ENCODE assay signal across 1 cellular context in the genomic region with DNA sequence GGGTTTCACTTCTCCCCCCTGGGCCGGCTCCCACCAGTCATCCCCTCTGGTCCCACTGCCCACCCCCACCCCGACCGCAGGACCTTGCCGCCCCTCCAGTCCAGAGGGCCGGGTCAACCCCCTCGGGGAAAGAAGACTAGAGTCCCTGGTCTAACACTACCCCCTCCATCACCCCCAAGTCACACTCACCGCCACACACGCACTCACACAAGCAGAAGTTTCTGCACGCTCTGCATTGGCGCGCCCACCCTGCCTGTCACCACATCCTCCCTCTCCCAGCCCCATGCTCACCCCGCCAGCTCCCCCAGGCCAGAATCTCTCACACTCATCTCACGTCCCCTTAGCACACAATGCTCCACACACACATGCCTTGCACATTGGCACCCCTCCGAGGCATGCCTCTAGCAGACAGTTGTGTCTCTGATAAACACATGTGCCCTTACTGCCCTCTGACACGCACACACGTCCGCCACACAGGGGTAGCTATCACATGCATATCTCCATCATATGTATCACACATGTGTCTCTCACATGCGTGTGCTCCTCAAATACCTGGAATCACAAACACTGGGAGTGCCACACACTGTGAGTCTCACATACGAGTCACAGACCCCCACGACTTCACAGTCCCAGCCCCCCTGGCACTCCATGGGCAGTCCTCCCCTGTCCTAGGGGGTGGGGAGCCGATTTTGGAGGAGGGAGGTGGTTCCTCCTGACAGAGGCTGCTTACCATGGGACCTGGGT.
TF ChIP-seq lines count a peak whose summit lies in the region.

No MANE protein-coding gene starts in this region.

TF ChIP-seq in H1, 55 proteins besides CTCF, POLR2A, EP300 and RAD21:
- no peak for TF ChIP-seq YY1 (IDR thresholded peaks at IDR 0.05; ENCODE audit: low read depth, low read length)
- TF ChIP-seq NRF1 (IDR thresholded peaks at IDR 0.05; ENCODE audit: low read depth, low read length): no peak
- TF ChIP-seq SP2 (IDR thresholded peaks at IDR 0.05; ENCODE audit: low read length): no peak
- no peak for TF ChIP-seq SIN3A (conservative IDR thresholded peaks at IDR 0.05 in 1 of 2, IDR thresholded peaks at IDR 0.05 in 1 of 2; ENCODE audit: low read depth in 1 of 2, low read length in 2 of 2)
- no peak for TF ChIP-seq SAP30 (IDR thresholded peaks at IDR 0.05; ENCODE audit: insufficient read depth, insufficient replicate concordance, low read length)
- no peak for TF ChIP-seq SIRT6 (IDR thresholded peaks at IDR 0.05; ENCODE audit: low read length)
- TF ChIP-seq, protein P1, sequence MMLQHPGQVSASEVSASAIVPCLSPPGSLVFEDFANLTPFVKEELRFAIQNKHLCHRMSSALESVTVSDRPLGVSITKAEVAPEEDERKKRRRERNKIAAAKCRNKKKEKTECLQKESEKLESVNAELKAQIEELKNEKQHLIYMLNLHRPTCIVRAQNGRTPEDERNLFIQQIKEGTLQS (IDR thresholded peaks at IDR 0.05; ENCODE audit: insufficient read depth, low read depth, low read length): no peak
- TF ChIP-seq, protein P2, sequence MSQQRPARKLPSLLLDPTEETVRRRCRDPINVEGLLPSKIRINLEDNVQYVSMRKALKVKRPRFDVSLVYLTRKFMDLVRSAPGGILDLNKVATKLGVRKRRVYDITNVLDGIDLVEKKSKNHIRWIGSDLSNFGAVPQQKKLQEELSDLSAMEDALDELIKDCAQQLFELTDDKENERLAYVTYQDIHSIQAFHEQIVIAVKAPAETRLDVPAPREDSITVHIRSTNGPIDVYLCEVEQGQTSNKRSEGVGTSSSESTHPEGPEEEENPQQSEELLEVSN (IDR thresholded peaks at IDR 0.05): no peak
- TF ChIP-seq MAFK (IDR thresholded peaks at IDR 0.05; ENCODE audit: low read depth, low read length): no peak
- no peak for TF ChIP-seq EGR1 (IDR thresholded peaks at IDR 0.05; ENCODE audit: borderline replicate concordance, low read depth, low read length)
- no peak for TF ChIP-seq BRCA1 (IDR thresholded peaks at IDR 0.05; ENCODE audit: low read depth, low read length)
- TF ChIP-seq GTF2F1 (IDR thresholded peaks at IDR 0.05; ENCODE audit: borderline replicate concordance, low read depth, low read length): no peak
- no peak for TF ChIP-seq FOSL1 (IDR thresholded peaks at IDR 0.05; ENCODE audit: insufficient read depth, low read depth, low read length)
- no peak for TF ChIP-seq SP1 (IDR thresholded peaks at IDR 0.05; ENCODE audit: low read depth, low read length)
- TF ChIP-seq HDAC2 (IDR thresholded peaks at IDR 0.05; ENCODE audit: borderline replicate concordance in 1 of 2, low read depth in 2 of 2, low read length in 2 of 2): no peak
- TF ChIP-seq, protein P3, sequence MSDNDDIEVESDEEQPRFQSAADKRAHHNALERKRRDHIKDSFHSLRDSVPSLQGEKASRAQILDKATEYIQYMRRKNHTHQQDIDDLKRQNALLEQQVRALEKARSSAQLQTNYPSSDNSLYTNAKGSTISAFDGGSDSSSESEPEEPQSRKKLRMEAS (IDR thresholded peaks at IDR 0.05): no peak
- TF ChIP-seq EZH2 (IDR thresholded peaks at IDR 0.05; ENCODE audit: low read depth, low read length, severe bottlenecking): no peak
